Comparison of ENCODE assay signal across 3 cellular contexts in genomic region chr3:3560566-3561336, GRCh38.
TF ChIP-seq lines count a peak whose summit lies in the region.

No MANE protein-coding gene starts in this region.

TF ChIP-seq in IMR-90, 13 proteins besides CTCF, POLR2A, EP300 and RAD21:
- TF ChIP-seq MAFK (IDR thresholded peaks at IDR 0.05; ENCODE audit: low read depth, low read length), result no peak
- no peak for TF ChIP-seq CHD1 (IDR thresholded peaks at IDR 0.05; ENCODE audit: low read depth, low read length)
- TF ChIP-seq NFE2L2 (IDR thresholded peaks at IDR 0.05; ENCODE audit: low read depth, low read length), result no peak
- no peak for TF ChIP-seq SMC3 (IDR thresholded peaks at IDR 0.05; ENCODE audit: low read depth, low read length)
- TF ChIP-seq CEBPB (IDR thresholded peaks at IDR 0.05; ENCODE audit: low read depth, low read length), result no peak
- TF ChIP-seq RCOR1 (IDR thresholded peaks at IDR 0.05; ENCODE audit: insufficient replicate concordance, low read length), result no peak
- no peak for TF ChIP-seq USF2 (IDR thresholded peaks at IDR 0.05; ENCODE audit: low read depth, low read length)
- TF ChIP-seq ELK1 (IDR thresholded peaks at IDR 0.05; ENCODE audit: borderline replicate concordance, low read depth, low read length), result no peak
- no peak for TF ChIP-seq MAZ (IDR thresholded peaks at IDR 0.05; ENCODE audit: borderline replicate concordance, low read depth, low read length)
- TF ChIP-seq MXI1 (IDR thresholded peaks at IDR 0.05; ENCODE audit: borderline replicate concordance, low read depth, low read length), result no peak
- no peak for TF ChIP-seq BHLHE40 (IDR thresholded peaks at IDR 0.05; ENCODE audit: low read depth, low read length)
- no peak for TF ChIP-seq RFX5 (IDR thresholded peaks at IDR 0.05; ENCODE audit: low read depth, low read length)
- TF ChIP-seq FOS (IDR thresholded peaks at IDR 0.05; ENCODE audit: low read depth, low read length), result no peak
TF ChIP-seq in IMR-90: peak in this region for 0.

TF ChIP-seq in SK-N-SH, 30 proteins besides CTCF, POLR2A, EP300 and RAD21:
- TF ChIP-seq MAX (IDR thresholded peaks at IDR 0.05; ENCODE audit: low read depth) (no peak), ELF1 (IDR thresholded peaks at IDR 0.05) (no peak), NFIC (IDR thresholded peaks at IDR 0.05; ENCODE audit: borderline replicate concordance) (no peak), RCOR1 (IDR thresholded peaks at IDR 0.05; ENCODE audit: low read length) (no peak), SIN3A (IDR thresholded peaks at IDR 0.05; ENCODE audit: borderline replicate concordance, low read depth, low read length) (no peak), IRF3 (IDR thresholded peaks at IDR 0.05; ENCODE audit: low read depth, low read length) (no peak), ZBTB33 (IDR thresholded peaks at IDR 0.05; ENCODE audit: borderline replicate concordance, low read depth) (no peak), POLR2AphosphoS5 (IDR thresholded peaks at IDR 0.05; ENCODE audit: low read depth, low read length) (no peak)
TF ChIP-seq in SK-N-SH: peak in this region for 0.

TF ChIP-seq in GM23338, 12 proteins besides CTCF, POLR2A, EP300 and RAD21:
- TF ChIP-seq ZNF114 (CRISPR knock-in tag; IDR thresholded peaks at IDR 0.05), result no peak
- no peak for TF ChIP-seq ZNF331 (CRISPR knock-in tag; IDR thresholded peaks at IDR 0.05; ENCODE audit: low read depth)
TF ChIP-seq in GM23338: peak in this region for 0.
